In genomic region chr7:26562841-26563240, GRCh38 we compare ENCODE assay signal across 17 cellular contexts.
DNase-seq lines count a peak whose midpoint lies in the region; ATAC-seq, FAIRE-seq and TF ChIP-seq lines count a peak whose summit lies in the region.
"Had no signal": no experiment of that assay in that cellular context is flagged by ENCODE, and none has a peak within 500 bp of the region (broad histone marks: within the 10 kb centered on the region; RNA-seq: fewer than 3 reads in every experiment).

No MANE protein-coding gene starts in this region.

- no TSS peak for BruUV-seq in K562 (replicated peaks; lab: Mats Ljungman, UMichigan)

- H3K9ac ChIP-seq in K562 (ENCODE audit: insufficient read depth in 1 of 2, low read depth in 2 of 2, low read length in 2 of 2) = no peak overlapping the region

- H3K27me3 ChIP-seq in K562 (ENCODE audit: control insufficient read depth in 2 of 2, insufficient read depth in 2 of 2, low read length in 2 of 2) (peaks cover 0 to 10% of the 10 kb centered on the region in 2 experiments; a peak in 1 of 5 replicates), testis (no peaks in the 10 kb centered on the region)
- H3K27me3 ChIP-seq: SJSA1 had no signal

- no peaks in the 10 kb centered on the region for H3K79me2 ChIP-seq in K562 (ENCODE audit: control insufficient read depth, insufficient read depth, low read length)

- no peaks in the 10 kb centered on the region for H4K20me1 ChIP-seq in K562 (replicated peaks; ENCODE audit: control insufficient read depth, insufficient read depth, low read length)

- TF ChIP-seq POLR2A in K562 (conservative IDR thresholded peaks at IDR 0.05) = no peak
- TF ChIP-seq POLR2A in testis (IDR thresholded peaks at IDR 0.05) = no peak

- H3K9me1 ChIP-seq in K562 (ENCODE audit: control insufficient read depth, insufficient read depth, low read length) = no peaks in the 10 kb centered on the region

- no peak overlapping the region for H3K4me2 ChIP-seq in K562 (ENCODE audit: insufficient read depth, low read length)

- H3K27ac Mint-ChIP-seq in activated CD8-positive, alpha-beta T cell treated with anti-CD3 and anti-CD28 coated beads for 36 hours = no peak overlapping the region
- no peak overlapping the region for H3K27ac Mint-ChIP-seq in activated CD8-positive, alpha-beta T cell treated with anti-CD3 and anti-CD28 coated beads, Interleukin-2, amount 10 ng/mL, durations not matched to agents 7 days and 5 days

- peak; percentile 16 for TF ChIP-seq CTCF in activated CD8-positive, alpha-beta T cell treated with anti-CD3 and anti-CD28 coated beads for 36 hours (IDR thresholded peaks at IDR 0.05)
- TF ChIP-seq CTCF in K562 (IDR thresholded peaks at IDR 0.05 in 2 of 3, conservative IDR thresholded peaks at IDR 0.05 in 1 of 3; ENCODE audit: insufficient read depth in 2 of 3, low read depth in 1 of 3, low read length in 3 of 3) = peak in 1 of 3 experiments; percentile 43; a peak in 2 of 6 replicates
- TF ChIP-seq CTCF in testis (IDR thresholded peaks at IDR 0.05) = peak in 2 of 3 experiments; percentile 23 to 40

- H3K27ac ChIP-seq in K562 (ENCODE audit: extremely low read depth, low read depth, low read length) (no peak overlapping the region), testis (no peak overlapping the region)
- H3K27ac ChIP-seq: SJSA1 had no signal

- WGBS in K562 (ENCODE audit: insufficient coverage, low coverage, missing lambda C conversion rate) = 5% methylated on average over 3 of the region's 3 CpGs
- 55 to 72% methylated on average over 3 of the region's 3 CpGs for WGBS in testis, 2 donors

- no peak overlapping the region for H3K4me3 ChIP-seq in K562
- no peak overlapping the region for H3K4me3 ChIP-seq in testis
- H3K4me3 ChIP-seq: SJSA1 had no signal

- no peak for TF ChIP-seq EP300 in K562 (IDR thresholded peaks at IDR 0.05; ENCODE audit: low read length)

- no peaks in the 10 kb centered on the region for H3K36me3 Mint-ChIP-seq in activated CD8-positive, alpha-beta T cell treated with anti-CD3 and anti-CD28 coated beads for 36 hours (ENCODE audit: low read depth)
- H3K36me3 Mint-ChIP-seq in activated CD8-positive, alpha-beta T cell treated with anti-CD3 and anti-CD28 coated beads, Interleukin-2, amount 10 ng/mL, durations not matched to agents 7 days and 5 days (ENCODE audit: low read depth) = no peaks in the 10 kb centered on the region

- DNase-seq in activated CD8-positive, alpha-beta T cell treated with anti-CD3 and anti-CD28 coated beads for 36 hours = no peak
- DNase-seq in activated CD8-positive, alpha-beta T cell treated with anti-CD3 and anti-CD28 coated beads, Interleukin-2, amount 10 ng/mL, durations not matched to agents 7 days and 5 days = no peak
- DNase-seq in NAMALWA (ENCODE audit: low spot score) (peak; percentile 11), K562 (ENCODE audit: extremely low read depth in 1 of 4, low spot score in 3 of 4) (peak in 1 of 4 experiments; percentile 5), testis (peak; percentile 30)
- DNase-seq: C1 segment of cervical spinal cord, DMS53, H7, IMR-90, NCI-H1092, NCI-H2107, NCI-H226, T-helper 1 cell had no signal

- H3K27me3 Mint-ChIP-seq in activated CD8-positive, alpha-beta T cell treated with anti-CD3 and anti-CD28 coated beads for 36 hours = peaks cover 8% of the 10 kb centered on the region
- peaks cover 15% of the 10 kb centered on the region for H3K27me3 Mint-ChIP-seq in activated CD8-positive, alpha-beta T cell treated with anti-CD3 and anti-CD28 coated beads, Interleukin-2, amount 10 ng/mL, durations not matched to agents 7 days and 5 days (ENCODE audit: low read depth)

- in situ Hi-C loops in K562 (cut with MboI) = no loop called here

- H3K9me3 ChIP-seq in K562 (replicated peaks; ENCODE audit: control insufficient read depth, insufficient read depth, low read depth, low read length) = no peaks in the 10 kb centered on the region
- H3K9me3 ChIP-seq in testis = no peaks in the 10 kb centered on the region
- H3K9me3 ChIP-seq: SJSA1 had no signal

- H3K4me3 Mint-ChIP-seq in activated CD8-positive, alpha-beta T cell treated with anti-CD3 and anti-CD28 coated beads for 36 hours = no peak overlapping the region
- no peak overlapping the region for H3K4me3 Mint-ChIP-seq in activated CD8-positive, alpha-beta T cell treated with anti-CD3 and anti-CD28 coated beads, Interleukin-2, amount 10 ng/mL, durations not matched to agents 7 days and 5 days

- CTCF ChIA-PET in activated CD8-positive, alpha-beta T cell treated with anti-CD3 and anti-CD28 coated beads for 36 hours (lab: Charles Lee) = interaction anchor here (1.5 kb wide), 1 partner anchor 9 kb away, joined by 4 read pairs; no protein-coding TSS in a partner anchor
- CTCF ChIA-PET in activated CD8-positive, alpha-beta T cell treated with anti-CD3 and anti-CD28 coated beads, Interleukin-2, amount 10 ng/mL, durations not matched to agents 7 days and 5 days (lab: Charles Lee) = interaction anchor here (1.2 to 1.4 kb wide), 2 partner anchors 13 to 18 kb away, joined by 3 read pairs; no protein-coding TSS in a partner anchor
- CTCF ChIA-PET in K562 (lab: Yijun Ruan, JAX; ENCODE audit: low intra/inter-chr PET ratio) = no interaction called here

- POLR2A ChIA-PET in activated CD8-positive, alpha-beta T cell treated with anti-CD3 and anti-CD28 coated beads for 36 hours (lab: Charles Lee) = no interaction called here
- POLR2A ChIA-PET in activated CD8-positive, alpha-beta T cell treated with anti-CD3 and anti-CD28 coated beads, Interleukin-2, amount 10 ng/mL, durations not matched to agents 7 days and 5 days (lab: Charles Lee) = no interaction called here
- POLR2A ChIA-PET in K562 (lab: Yijun Ruan, JAX) = interaction anchor here (0.6 kb wide), 1 partner anchor 29 kb away, joined by 4 read pairs; no protein-coding TSS in a partner anchor

- no peak for ATAC-seq in activated CD8-positive, alpha-beta T cell treated with anti-CD3 and anti-CD28 coated beads for 36 hours
- no peak for ATAC-seq in activated CD8-positive, alpha-beta T cell treated with anti-CD3 and anti-CD28 coated beads, Interleukin-2, amount 10 ng/mL, durations not matched to agents 7 days and 5 days
- ATAC-seq in K562 = no peak
- no peak for ATAC-seq in GM21528 (IDR thresholded peaks at IDR 0.05; ENCODE audit: low FRiP score, unreplicated experiment)
- no peak for ATAC-seq in GM21367 (IDR thresholded peaks at IDR 0.05; ENCODE audit: unreplicated experiment)
- ATAC-seq in GM19324 (IDR thresholded peaks at IDR 0.05; ENCODE audit: low FRiP score, unreplicated experiment) = no peak

- H2AFZ ChIP-seq in K562 (ENCODE audit: low read depth, low read length) = no peak overlapping the region

- H3K9me3 Mint-ChIP-seq in activated CD8-positive, alpha-beta T cell treated with anti-CD3 and anti-CD28 coated beads for 36 hours = no peaks in the 10 kb centered on the region
- H3K9me3 Mint-ChIP-seq in activated CD8-positive, alpha-beta T cell treated with anti-CD3 and anti-CD28 coated beads, Interleukin-2, amount 10 ng/mL, durations not matched to agents 7 days and 5 days (ENCODE audit: insufficient read depth) = no peaks in the 10 kb centered on the region

- H3K4me1 ChIP-seq in K562 (replicated peaks in 1 of 2; ENCODE audit: control insufficient read depth in 2 of 2, insufficient read depth in 2 of 2, low read length in 2 of 2) = no peaks in the 10 kb centered on the region
- H3K4me1 ChIP-seq in testis = no peaks in the 10 kb centered on the region
- H3K4me1 ChIP-seq: SJSA1 had no signal

- intact Hi-C loops in activated CD8-positive, alpha-beta T cell treated with anti-CD3 and anti-CD28 coated beads for 36 hours (cut with micrococcal nuclease) = no loop called here
- intact Hi-C loops in K562 (cut with micrococcal nuclease) (no loop called here), testis (cut with DNase I; ENCODE audit: low total_unique reads) (no loop called here)

- H3K36me3 ChIP-seq in K562 (ENCODE audit: control insufficient read depth, insufficient read depth, low read length) = no peaks in the 10 kb centered on the region
- H3K36me3 ChIP-seq in testis (ENCODE audit: low read depth, missing control alignments) = no peaks in the 10 kb centered on the region
- H3K36me3 ChIP-seq: SJSA1 had no signal

- TF ChIP-seq RAD21 in K562 (CRISPR knock-in tag; conservative IDR thresholded peaks at IDR 0.05 in 1 of 2, IDR thresholded peaks at IDR 0.05 in 1 of 2) = no peak

- FAIRE-seq in K562 (lab: Jason Lieb, UNC) = no peak

- H3K4me1 Mint-ChIP-seq in activated CD8-positive, alpha-beta T cell treated with anti-CD3 and anti-CD28 coated beads for 36 hours (ENCODE audit: low read depth) = no peaks in the 10 kb centered on the region
- no peaks in the 10 kb centered on the region for H3K4me1 Mint-ChIP-seq in activated CD8-positive, alpha-beta T cell treated with anti-CD3 and anti-CD28 coated beads, Interleukin-2, amount 10 ng/mL, durations not matched to agents 7 days and 5 days (ENCODE audit: low read depth)

TF ChIP-seq in K562, 482 proteins besides CTCF, POLR2A, EP300 and RAD21 (continues in another document):
- TF ChIP-seq NR2C1 (IDR thresholded peaks at IDR 0.05) = no peak
- no peak for TF ChIP-seq NR2C1 (tag; IDR thresholded peaks at IDR 0.05)
- no peak for TF ChIP-seq PKNOX1 (IDR thresholded peaks at IDR 0.05)
- TF ChIP-seq CTCFL (IDR thresholded peaks at IDR 0.05; ENCODE audit: borderline replicate concordance, insufficient read depth, low read depth, low read length, poor library complexity, severe bottlenecking) = peak; percentile 14

Comparison
In these comparisons a context has a peak if more than half of its experiments do, and no peak if none do; other contexts are left out.
1. DNase-seq: peak in NAMALWA (single experiment) and testis (single experiment); none in activated CD8-positive, alpha-beta T cell treated with anti-CD3 and anti-CD28 coated beads for 36 hours (single experiment) and activated CD8-positive, alpha-beta T cell treated with anti-CD3 and anti-CD28 coated beads, Interleukin-2, amount 10 ng/mL, durations not matched to agents 7 days and 5 days (single experiment).